In the genomic region with DNA sequence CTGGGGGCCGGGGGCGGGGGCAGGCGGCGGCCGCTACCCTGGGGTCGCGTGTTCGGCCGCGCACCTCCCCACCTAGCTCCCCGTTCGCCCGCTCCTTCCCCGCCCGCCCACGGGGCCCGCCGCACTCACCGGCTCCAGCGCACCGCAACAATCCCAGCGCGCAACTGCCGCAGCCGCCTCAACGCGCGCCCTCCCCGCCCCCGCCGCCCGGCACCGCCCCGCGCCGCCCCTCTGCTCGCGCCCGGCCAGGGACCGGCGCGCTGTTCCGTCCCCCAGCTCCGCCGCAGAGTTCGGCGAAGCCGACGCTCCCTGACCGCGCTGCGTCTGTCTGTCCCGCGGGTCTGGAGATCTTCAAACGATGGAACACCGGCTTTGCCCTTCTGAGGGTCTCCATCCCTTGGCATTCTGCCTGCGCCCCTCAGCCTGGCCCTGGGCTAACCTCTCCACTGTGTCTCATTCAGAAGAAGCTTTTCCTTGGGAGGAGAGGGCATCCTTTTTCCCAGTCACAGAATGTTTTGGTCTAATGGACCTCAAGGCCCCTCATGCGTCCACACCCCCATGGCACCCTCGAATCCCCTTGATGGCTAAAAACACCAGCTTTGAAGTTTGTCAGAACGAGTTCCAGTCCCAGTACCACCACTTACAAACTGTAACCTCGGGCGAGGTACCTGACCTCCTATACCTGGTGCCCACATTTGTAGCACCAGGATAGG, we compare ENCODE assay signal across 1 cellular context.
TF ChIP-seq lines count a peak whose summit lies in the region.

NT5C2 (minus strand) TSS at position 166 of the 713 bp plus-strand sequence. CDS start 18,314 bp downstream, outside the sequence.

TF ChIP-seq in HepG2, 621 proteins besides CTCF, POLR2A, EP300 and RAD21 (continued from another document and continues in another):
- TF ChIP-seq RFX5 (IDR thresholded peaks at IDR 0.05; ENCODE audit: low read depth, low read length) (no peak), ZNF543 (CRISPR knock-in tag; IDR thresholded peaks at IDR 0.05) (no peak), MYNN (CRISPR knock-in tag; IDR thresholded peaks at IDR 0.05; ENCODE audit: low read depth) (no peak), MXI1 (IDR thresholded peaks at IDR 0.05; ENCODE audit: borderline replicate concordance, low read depth, low read length) (no peak), ZNF605 (CRISPR knock-in tag; IDR thresholded peaks at IDR 0.05) (no peak), KLF15 (CRISPR knock-in tag; IDR thresholded peaks at IDR 0.05; ENCODE audit: borderline replicate concordance) (no peak), ZNF557 (CRISPR knock-in tag; IDR thresholded peaks at IDR 0.05) (no peak), ISL2 (CRISPR knock-in tag; IDR thresholded peaks at IDR 0.05) (no peak), WIZ (CRISPR knock-in tag; IDR thresholded peaks at IDR 0.05) (no peak), DMAP1 (CRISPR knock-in tag; IDR thresholded peaks at IDR 0.05) (no peak), NONO (IDR thresholded peaks at IDR 0.05) (no peak), NONO (CRISPR knock-in tag; conservative IDR thresholded peaks at IDR 0.05) (no peak; the same call in 1 of the 2 replicates), ERF (CRISPR knock-in tag; IDR thresholded peaks at IDR 0.05) (no peak), ZNF629 (CRISPR knock-in tag; conservative IDR thresholded peaks at IDR 0.05) (no peak), NFYC (CRISPR knock-in tag; IDR thresholded peaks at IDR 0.05) (no peak), CBX5 (CRISPR knock-in tag; IDR thresholded peaks at IDR 0.05; ENCODE audit: borderline replicate concordance) (peak; percentile 56; the same call in 1 of the 2 replicates), TOPORS (CRISPR knock-in tag; IDR thresholded peaks at IDR 0.05) (no peak), ZNF589 (CRISPR knock-in tag; conservative IDR thresholded peaks at IDR 0.05) (no peak), ZNF577 (CRISPR knock-in tag; IDR thresholded peaks at IDR 0.05; ENCODE audit: borderline replicate concordance, low read depth) (no peak), ELF1 (CRISPR knock-in tag; IDR thresholded peaks at IDR 0.05) (no peak), SETDB1 (CRISPR knock-in tag; IDR thresholded peaks at IDR 0.05; ENCODE audit: borderline replicate concordance) (no peak), STAG1 (CRISPR knock-in tag; IDR thresholded peaks at IDR 0.05) (no peak), SAP130 (CRISPR knock-in tag; IDR thresholded peaks at IDR 0.05; ENCODE audit: low read depth) (no peak; the same call in 1 of the 2 replicates), HMGXB3 (CRISPR knock-in tag; IDR thresholded peaks at IDR 0.05; ENCODE audit: borderline replicate concordance) (no peak), ZNF780A (CRISPR knock-in tag; IDR thresholded peaks at IDR 0.05) (no peak), ZBTB34 (CRISPR knock-in tag; IDR thresholded peaks at IDR 0.05) (no peak), ZNF264 (CRISPR knock-in tag; IDR thresholded peaks at IDR 0.05) (no peak), SSRP1 (CRISPR knock-in tag; IDR thresholded peaks at IDR 0.05) (no peak), ZNF737 (CRISPR knock-in tag; IDR thresholded peaks at IDR 0.05; ENCODE audit: borderline replicate concordance) (no peak), MAFF (IDR thresholded peaks at IDR 0.05; ENCODE audit: low read depth, low read length) (no peak), POGK (CRISPR knock-in tag; conservative IDR thresholded peaks at IDR 0.05) (no peak; the same call in 1 of the 2 replicates), ZNF549 (CRISPR knock-in tag; IDR thresholded peaks at IDR 0.05) (no peak), MBNL3 (CRISPR knock-in tag; conservative IDR thresholded peaks at IDR 0.05) (no peak)
- TF ChIP-seq, protein P1, sequence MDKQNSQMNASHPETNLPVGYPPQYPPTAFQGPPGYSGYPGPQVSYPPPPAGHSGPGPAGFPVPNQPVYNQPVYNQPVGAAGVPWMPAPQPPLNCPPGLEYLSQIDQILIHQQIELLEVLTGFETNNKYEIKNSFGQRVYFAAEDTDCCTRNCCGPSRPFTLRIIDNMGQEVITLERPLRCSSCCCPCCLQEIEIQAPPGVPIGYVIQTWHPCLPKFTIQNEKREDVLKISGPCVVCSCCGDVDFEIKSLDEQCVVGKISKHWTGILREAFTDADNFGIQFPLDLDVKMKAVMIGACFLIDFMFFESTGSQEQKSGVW (CRISPR knock-in tag; IDR thresholded peaks at IDR 0.05; ENCODE audit: borderline replicate concordance), result no peak
- TF ChIP-seq, protein P2, sequence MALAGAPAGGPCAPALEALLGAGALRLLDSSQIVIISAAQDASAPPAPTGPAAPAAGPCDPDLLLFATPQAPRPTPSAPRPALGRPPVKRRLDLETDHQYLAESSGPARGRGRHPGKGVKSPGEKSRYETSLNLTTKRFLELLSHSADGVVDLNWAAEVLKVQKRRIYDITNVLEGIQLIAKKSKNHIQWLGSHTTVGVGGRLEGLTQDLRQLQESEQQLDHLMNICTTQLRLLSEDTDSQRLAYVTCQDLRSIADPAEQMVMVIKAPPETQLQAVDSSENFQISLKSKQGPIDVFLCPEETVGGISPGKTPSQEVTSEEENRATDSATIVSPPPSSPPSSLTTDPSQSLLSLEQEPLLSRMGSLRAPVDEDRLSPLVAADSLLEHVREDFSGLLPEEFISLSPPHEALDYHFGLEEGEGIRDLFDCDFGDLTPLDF (CRISPR knock-in tag; IDR thresholded peaks at IDR 0.05), result no peak
- TF ChIP-seq, protein P3, sequence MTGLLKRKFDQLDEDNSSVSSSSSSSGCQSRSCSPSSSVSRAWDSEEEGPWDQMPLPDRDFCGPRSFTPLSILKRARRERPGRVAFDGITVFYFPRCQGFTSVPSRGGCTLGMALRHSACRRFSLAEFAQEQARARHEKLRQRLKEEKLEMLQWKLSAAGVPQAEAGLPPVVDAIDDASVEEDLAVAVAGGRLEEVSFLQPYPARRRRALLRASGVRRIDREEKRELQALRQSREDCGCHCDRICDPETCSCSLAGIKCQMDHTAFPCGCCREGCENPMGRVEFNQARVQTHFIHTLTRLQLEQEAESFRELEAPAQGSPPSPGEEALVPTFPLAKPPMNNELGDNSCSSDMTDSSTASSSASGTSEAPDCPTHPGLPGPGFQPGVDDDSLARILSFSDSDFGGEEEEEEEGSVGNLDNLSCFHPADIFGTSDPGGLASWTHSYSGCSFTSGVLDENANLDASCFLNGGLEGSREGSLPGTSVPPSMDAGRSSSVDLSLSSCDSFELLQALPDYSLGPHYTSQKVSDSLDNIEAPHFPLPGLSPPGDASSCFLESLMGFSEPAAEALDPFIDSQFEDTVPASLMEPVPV (CRISPR knock-in tag; IDR thresholded peaks at IDR 0.05), result no peak
- TF ChIP-seq, protein P4, sequence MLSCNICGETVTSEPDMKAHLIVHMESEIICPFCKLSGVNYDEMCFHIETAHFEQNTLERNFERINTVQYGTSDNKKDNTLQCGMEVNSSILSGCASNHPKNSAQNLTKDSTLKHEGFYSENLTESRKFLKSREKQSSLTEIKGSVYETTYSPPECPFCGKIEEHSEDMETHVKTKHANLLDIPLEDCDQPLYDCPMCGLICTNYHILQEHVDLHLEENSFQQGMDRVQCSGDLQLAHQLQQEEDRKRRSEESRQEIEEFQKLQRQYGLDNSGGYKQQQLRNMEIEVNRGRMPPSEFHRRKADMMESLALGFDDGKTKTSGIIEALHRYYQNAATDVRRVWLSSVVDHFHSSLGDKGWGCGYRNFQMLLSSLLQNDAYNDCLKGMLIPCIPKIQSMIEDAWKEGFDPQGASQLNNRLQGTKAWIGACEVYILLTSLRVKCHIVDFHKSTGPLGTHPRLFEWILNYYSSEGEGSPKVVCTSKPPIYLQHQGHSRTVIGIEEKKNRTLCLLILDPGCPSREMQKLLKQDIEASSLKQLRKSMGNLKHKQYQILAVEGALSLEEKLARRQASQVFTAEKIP (CRISPR knock-in tag; IDR thresholded peaks at IDR 0.05; ENCODE audit: borderline replicate concordance), result no peak
- TF ChIP-seq, protein P5, sequence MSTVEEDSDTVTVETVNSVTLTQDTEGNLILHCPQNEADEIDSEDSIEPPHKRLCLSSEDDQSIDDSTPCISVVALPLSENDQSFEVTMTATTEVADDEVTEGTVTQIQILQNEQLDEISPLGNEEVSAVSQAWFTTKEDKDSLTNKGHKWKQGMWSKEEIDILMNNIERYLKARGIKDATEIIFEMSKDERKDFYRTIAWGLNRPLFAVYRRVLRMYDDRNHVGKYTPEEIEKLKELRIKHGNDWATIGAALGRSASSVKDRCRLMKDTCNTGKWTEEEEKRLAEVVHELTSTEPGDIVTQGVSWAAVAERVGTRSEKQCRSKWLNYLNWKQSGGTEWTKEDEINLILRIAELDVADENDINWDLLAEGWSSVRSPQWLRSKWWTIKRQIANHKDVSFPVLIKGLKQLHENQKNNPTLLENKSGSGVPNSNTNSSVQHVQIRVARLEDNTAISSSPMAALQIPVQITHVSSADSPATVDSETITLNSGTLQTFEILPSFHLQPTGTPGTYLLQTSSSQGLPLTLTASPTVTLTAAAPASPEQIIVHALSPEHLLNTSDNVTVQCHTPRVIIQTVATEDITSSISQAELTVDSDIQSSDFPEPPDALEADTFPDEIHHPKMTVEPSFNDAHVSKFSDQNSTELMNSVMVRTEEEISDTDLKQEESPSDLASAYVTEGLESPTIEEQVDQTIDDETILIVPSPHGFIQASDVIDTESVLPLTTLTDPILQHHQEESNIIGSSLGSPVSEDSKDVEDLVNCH (CRISPR knock-in tag; IDR thresholded peaks at IDR 0.05), result no peak
- TF ChIP-seq, protein P6, sequence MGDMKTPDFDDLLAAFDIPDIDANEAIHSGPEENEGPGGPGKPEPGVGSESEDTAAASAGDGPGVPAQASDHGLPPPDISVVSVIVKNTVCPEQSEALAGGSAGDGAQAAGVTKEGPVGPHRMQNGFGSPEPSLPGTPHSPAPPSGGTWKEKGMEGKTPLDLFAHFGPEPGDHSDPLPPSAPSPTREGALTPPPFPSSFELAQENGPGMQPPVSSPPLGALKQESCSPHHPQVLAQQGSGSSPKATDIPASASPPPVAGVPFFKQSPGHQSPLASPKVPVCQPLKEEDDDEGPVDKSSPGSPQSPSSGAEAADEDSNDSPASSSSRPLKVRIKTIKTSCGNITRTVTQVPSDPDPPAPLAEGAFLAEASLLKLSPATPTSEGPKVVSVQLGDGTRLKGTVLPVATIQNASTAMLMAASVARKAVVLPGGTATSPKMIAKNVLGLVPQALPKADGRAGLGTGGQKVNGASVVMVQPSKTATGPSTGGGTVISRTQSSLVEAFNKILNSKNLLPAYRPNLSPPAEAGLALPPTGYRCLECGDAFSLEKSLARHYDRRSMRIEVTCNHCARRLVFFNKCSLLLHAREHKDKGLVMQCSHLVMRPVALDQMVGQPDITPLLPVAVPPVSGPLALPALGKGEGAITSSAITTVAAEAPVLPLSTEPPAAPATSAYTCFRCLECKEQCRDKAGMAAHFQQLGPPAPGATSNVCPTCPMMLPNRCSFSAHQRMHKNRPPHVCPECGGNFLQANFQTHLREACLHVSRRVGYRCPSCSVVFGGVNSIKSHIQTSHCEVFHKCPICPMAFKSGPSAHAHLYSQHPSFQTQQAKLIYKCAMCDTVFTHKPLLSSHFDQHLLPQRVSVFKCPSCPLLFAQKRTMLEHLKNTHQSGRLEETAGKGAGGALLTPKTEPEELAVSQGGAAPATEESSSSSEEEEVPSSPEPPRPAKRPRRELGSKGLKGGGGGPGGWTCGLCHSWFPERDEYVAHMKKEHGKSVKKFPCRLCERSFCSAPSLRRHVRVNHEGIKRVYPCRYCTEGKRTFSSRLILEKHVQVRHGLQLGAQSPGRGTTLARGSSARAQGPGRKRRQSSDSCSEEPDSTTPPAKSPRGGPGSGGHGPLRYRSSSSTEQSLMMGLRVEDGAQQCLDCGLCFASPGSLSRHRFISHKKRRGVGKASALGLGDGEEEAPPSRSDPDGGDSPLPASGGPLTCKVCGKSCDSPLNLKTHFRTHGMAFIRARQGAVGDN (CRISPR knock-in tag; IDR thresholded peaks at IDR 0.05), result peak; percentile 3; the same call in 1 of the 2 replicates
